In the genomic region with DNA sequence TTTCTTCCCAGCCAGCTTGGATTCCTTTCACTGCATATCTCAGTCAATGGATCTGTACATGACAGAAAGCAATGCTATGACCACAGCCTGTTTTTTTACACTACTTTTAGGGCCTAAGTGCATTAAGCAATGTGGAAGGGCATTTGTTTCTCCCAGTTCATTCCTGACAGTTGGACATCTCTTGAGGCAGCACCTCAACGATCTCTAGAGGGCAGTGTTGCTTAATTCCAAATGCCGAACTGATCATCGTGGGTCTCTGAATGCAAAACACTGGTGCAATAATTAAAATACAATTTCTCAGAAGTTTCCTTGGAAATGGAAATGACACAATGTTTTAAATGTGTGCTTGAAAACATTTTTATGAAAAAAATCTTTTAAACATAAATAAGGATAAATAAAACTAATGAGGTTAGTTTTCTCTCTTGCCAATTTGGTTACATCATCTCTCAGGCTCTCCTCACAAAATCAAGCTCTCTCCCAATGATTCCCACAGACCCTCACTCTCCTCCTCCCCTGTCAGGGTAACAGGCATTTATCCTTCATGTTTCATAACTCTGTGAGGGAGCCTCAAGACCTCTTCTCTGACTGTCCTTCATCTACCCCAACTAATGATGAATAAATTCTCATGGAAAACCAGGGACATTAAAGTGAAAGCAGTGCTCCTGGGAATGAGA, we compare ENCODE assay signal across 9 cellular contexts.
DNase-seq lines count a peak whose midpoint lies in the region; ATAC-seq, FAIRE-seq and TF ChIP-seq lines count a peak whose summit lies in the region.
"Had no signal": no experiment of that assay in that cellular context is flagged by ENCODE, and none has a peak within 500 bp of the region (broad histone marks: within the 10 kb centered on the region; RNA-seq: fewer than 3 reads in every experiment).

No MANE protein-coding gene starts in this region.

- no peak overlapping the region for H3K9ac ChIP-seq in keratinocyte (ENCODE audit: control insufficient read depth, extremely low read depth, insufficient read depth, low read length)
- H3K9ac ChIP-seq: BLaER1 treated with 17β-estradiol and CSF1 and Interleukin-3, amounts not matched to agents 10 nM and 100 nM had no signal

- no peaks in the 10 kb centered on the region for H3K79me2 ChIP-seq in keratinocyte (ENCODE audit: control insufficient read depth, insufficient read depth, low read length)

- FAIRE-seq in keratinocyte (lab: Jason Lieb, UNC): peak; percentile 77

- TF ChIP-seq CTCF in LNCAP (IDR thresholded peaks at IDR 0.05) (peak; percentile 89), keratinocyte (optimal IDR thresholded peaks at IDR 0.05 in 1 of 3, IDR thresholded peaks at IDR 0.05 in 1 of 3, conservative IDR thresholded peaks at IDR 0.05 in 1 of 3; ENCODE audit: extremely low read depth in 1 of 3, insufficient read depth in 2 of 3, low read length in 3 of 3) (peak; percentile 73 to 85 (median 83))

- no peaks in the 10 kb centered on the region for H3K36me3 ChIP-seq in keratinocyte (ENCODE audit: control insufficient read depth in 2 of 2, extremely low read depth in 1 of 2, insufficient read depth in 2 of 2, low read length in 2 of 2)
- H3K36me3 ChIP-seq: BLaER1 treated with 17β-estradiol and CSF1 and Interleukin-3, amounts not matched to agents 10 nM and 100 nM had no signal

- peak overlapping the region; percentile 54 for H3K4me2 ChIP-seq in keratinocyte (ENCODE audit: control insufficient read depth, extremely low read depth, insufficient read depth, low read depth, low read length)

- ATAC-seq in GM21447 (IDR thresholded peaks at IDR 0.05; ENCODE audit: unreplicated experiment): peak; percentile 89

- no peaks in the 10 kb centered on the region for H3K27me3 ChIP-seq in keratinocyte (ENCODE audit: control insufficient read depth, extremely low read depth, insufficient read depth, low read length)
- H3K27me3 ChIP-seq: BLaER1 treated with 17β-estradiol and CSF1 and Interleukin-3, amounts not matched to agents 10 nM and 100 nM had no signal

- peak overlapping the region; percentile 68 for H2AFZ ChIP-seq in keratinocyte (ENCODE audit: control insufficient read depth, low read length)

- H3K27ac ChIP-seq in keratinocyte (ENCODE audit: control insufficient read depth, insufficient read depth, low read length): no peak overlapping the region
- H3K27ac ChIP-seq: BLaER1 treated with 17β-estradiol and CSF1 and Interleukin-3, amounts not matched to agents 10 nM and 100 nM had no signal

- H3K4me1 ChIP-seq in keratinocyte (ENCODE audit: control insufficient read depth, extremely low read depth, insufficient read depth, low read length): no peaks in the 10 kb centered on the region
- H3K4me1 ChIP-seq: BLaER1 treated with 17β-estradiol and CSF1 and Interleukin-3, amounts not matched to agents 10 nM and 100 nM had no signal

- no peaks in the 10 kb centered on the region for H4K20me1 ChIP-seq in keratinocyte (ENCODE audit: control insufficient read depth, extremely low read depth, insufficient read depth, low read length)
- H4K20me1 ChIP-seq: BLaER1 treated with 17β-estradiol and CSF1 and Interleukin-3, amounts not matched to agents 10 nM and 100 nM had no signal

- peak overlapping the region in 1 of 3 experiments; percentile 32 for H3K4me3 ChIP-seq in keratinocyte (ENCODE audit: control insufficient read depth in 2 of 3, extremely low read depth in 1 of 3, insufficient read depth in 2 of 3, low read depth in 1 of 3, low read length in 3 of 3)
- H3K4me3 ChIP-seq: BLaER1 treated with 17β-estradiol and CSF1 and Interleukin-3, amounts not matched to agents 10 nM and 100 nM had no signal

- DNase-seq in NCI-H1694 treated with DMSO at 0.1 percent for 48 hours (lab: John Stamatoyannopoulos, UW) (peak; percentile 49), NCI-H1694 (lab: John Stamatoyannopoulos, UW) (no peak), SHP77 (lab: John Stamatoyannopoulos, UW) (peak; percentile 34 to 69), cerebellar cortex (ENCODE audit: low spot score) (peak; percentile 69), keratinocyte (ENCODE audit: low read depth, low spot score) (no peak)
- peak in 2 of 3 experiments; percentile 5 to 21 for DNase-seq in stimulated activated CD4-positive, alpha-beta T cell treated with anti-CD3 and anti-CD28 coated beads, TNF-alpha, amount 100 ng/mL, for 24 hours (ENCODE audit: low read depth in 3 of 3)

- dilution Hi-C loops in keratinocyte (cut with MboI; ENCODE audit: extremely low pct_ligation_motif_present, low sequenced_read_pairs): no loop called here

- H3K9me3 ChIP-seq in keratinocyte (ENCODE audit: control insufficient read depth, low read depth, low read length): no peaks in the 10 kb centered on the region

- no peaks in the 10 kb centered on the region for H3K9me1 ChIP-seq in keratinocyte (ENCODE audit: control insufficient read depth, extremely low read depth, insufficient read depth, low read length)

Comparison
In these comparisons a context has a peak if more than half of its experiments do, and no peak if none do; other contexts are left out.
1. DNase-seq: peak in NCI-H1694 treated with DMSO at 0.1 percent for 48 hours (single experiment), SHP77 (2 of 2), cerebellar cortex (single experiment) and stimulated activated CD4-positive, alpha-beta T cell treated with anti-CD3 and anti-CD28 coated beads, TNF-alpha, amount 100 ng/mL, for 24 hours (2 of 3); none in NCI-H1694 (single experiment) and keratinocyte (single experiment).